Comparison of ENCODE assay signal across 9 cellular contexts in genomic region chr6:52306972-52307849, GRCh38. TPM values are rescaled to one million over a fixed set of nuclear protein-coding genes. Genes with fewer than 3 reads are reported as not detected.
DNase-seq lines count a peak whose midpoint lies in the region; ATAC-seq and TF ChIP-seq lines count a peak whose summit lies in the region.
"Had no signal": no experiment of that assay in that cellular context is flagged by ENCODE, and none has a peak within 500 bp of the region (broad histone marks: within the 10 kb centered on the region; RNA-seq: fewer than 3 reads in every experiment).

No MANE protein-coding gene starts in this region.

- no peak for TF ChIP-seq POLR2A in heart left ventricle (IDR thresholded peaks at IDR 0.05)

- H3K27me3 Mint-ChIP-seq in activated CD8-positive, alpha-beta T cell treated with anti-CD3 and anti-CD28 coated beads for 36 hours, result no peaks in the 10 kb centered on the region

- 66 to 74% (median 68%) methylated on average over 32 of the region's 32 CpGs for WGBS in heart left ventricle, 4 donors

- no peak for TF ChIP-seq CTCF in left ventricle myocardium inferior (IDR thresholded peaks at IDR 0.05; ENCODE audit: borderline replicate concordance)
- TF ChIP-seq CTCF in heart left ventricle (IDR thresholded peaks at IDR 0.05), result no peak
- no peak for TF ChIP-seq CTCF in activated CD8-positive, alpha-beta T cell treated with anti-CD3 and anti-CD28 coated beads for 36 hours (IDR thresholded peaks at IDR 0.05)

- CTCF ChIA-PET in activated CD8-positive, alpha-beta T cell treated with anti-CD3 and anti-CD28 coated beads for 36 hours (lab: Charles Lee), result interaction anchor here (0.7 to 7.1 kb wide), 8 partner anchors 11 to 100 kb away, joined by 3 to 51 read pairs (median 4); partner anchors contain the start of genes MCM3 and PAQR8

- H3K9me3 ChIP-seq in left ventricle myocardium inferior (replicated peaks) (no peaks in the 10 kb centered on the region), heart left ventricle (no peaks in the 10 kb centered on the region)

- no peak overlapping the region for H3K27ac ChIP-seq in left ventricle myocardium inferior (replicated peaks)
- peak overlapping the region in 1 of 12 donors; percentile 90 for H3K27ac ChIP-seq in heart left ventricle

- intact Hi-C loops in left ventricle myocardium inferior (cut with micrococcal nuclease), result no loop called here
- intact Hi-C loops in heart left ventricle (cut with DNase I), result no loop called here
- intact Hi-C loops in activated CD8-positive, alpha-beta T cell treated with anti-CD3 and anti-CD28 coated beads for 36 hours (cut with micrococcal nuclease), result loop anchor here (5.0 kb wide), 1 partner anchor 45 kb away; no protein-coding TSS in a partner anchor
- intact Hi-C loops in left colon (cut with DNase I, micrococcal nuclease), result no loop called here

- H3K36me3 Mint-ChIP-seq in activated CD8-positive, alpha-beta T cell treated with anti-CD3 and anti-CD28 coated beads for 36 hours (ENCODE audit: low read depth), result no peaks in the 10 kb centered on the region

- H3K36me3 ChIP-seq in left ventricle myocardium inferior (no peaks in the 10 kb centered on the region), heart left ventricle (no peaks in the 10 kb centered on the region)

- peak overlapping the region; percentile 52 for H3K4me3 Mint-ChIP-seq in activated CD8-positive, alpha-beta T cell treated with anti-CD3 and anti-CD28 coated beads for 36 hours

- H3K4me1 ChIP-seq in left ventricle myocardium inferior (peaks cover 15% of the 10 kb centered on the region), heart left ventricle (peaks cover 0 to 60% (median 15%) of the 10 kb centered on the region in 12 donors)

- POLR2A ChIA-PET in activated CD8-positive, alpha-beta T cell treated with anti-CD3 and anti-CD28 coated beads for 36 hours (lab: Charles Lee), result interaction anchor here (0.5 to 1.4 kb wide), 4 partner anchors 16 to 83 kb away, joined by 3 to 4 read pairs (median 4); partner anchors contain the start of gene PAQR8

- ATAC-seq in heart left ventricle (no peak), left colon (peak; percentile 26), HG03457 (IDR thresholded peaks at IDR 0.05; ENCODE audit: unreplicated experiment) (no peak)
- peak; percentile 2 for ATAC-seq in activated CD8-positive, alpha-beta T cell treated with anti-CD3 and anti-CD28 coated beads for 36 hours

- H3K4me3 ChIP-seq in left ventricle myocardium inferior (no peak overlapping the region), heart left ventricle (no peak overlapping the region)

- H3K27me3 ChIP-seq in left ventricle myocardium inferior (ENCODE audit: low read depth), result no peaks in the 10 kb centered on the region
- H3K27me3 ChIP-seq in heart left ventricle, result no peaks in the 10 kb centered on the region

- DNase-seq in left ventricle myocardium inferior, result peak; percentile 19
- DNase-seq in heart left ventricle, result no peak
- no peak for DNase-seq in activated CD8-positive, alpha-beta T cell treated with anti-CD3 and anti-CD28 coated beads for 36 hours
- no peak for DNase-seq in left colon
- DNase-seq in ureter (ENCODE audit: low spot score), result peak; percentile 80
- no peak for DNase-seq in DMS53 (lab: John Stamatoyannopoulos, UW)
- DNase-seq in DMS 273 treated with DMSO at 0.1 percent for 48 hours (lab: John Stamatoyannopoulos, UW), result no peak
- DNase-seq: NCI-H2171 had no signal

- peak overlapping the region; percentile 88 for H3K27ac Mint-ChIP-seq in activated CD8-positive, alpha-beta T cell treated with anti-CD3 and anti-CD28 coated beads for 36 hours

- H3K4me1 Mint-ChIP-seq in activated CD8-positive, alpha-beta T cell treated with anti-CD3 and anti-CD28 coated beads for 36 hours (ENCODE audit: low read depth), result peaks cover 62% of the 10 kb centered on the region

- no peaks in the 10 kb centered on the region for H3K9me3 Mint-ChIP-seq in activated CD8-positive, alpha-beta T cell treated with anti-CD3 and anti-CD28 coated beads for 36 hours

RNA-seq across cellular contexts. Expression of gene MCM3, which starts 22.7 kb away (rescaled TPM):
- total RNA-seq in left ventricle myocardium inferior (20.1 TPM), heart left ventricle (10 to 100 TPM; 18.5 to 36.5 (median 25.0) TPM), left colon (10 to 100 TPM; 22.5 to 33.2 TPM), ureter (59.4 TPM)
- polyA plus RNA-seq in heart left ventricle, result 10 to 100 TPM; 10.6 to 39.0 TPM
- 100 to 1,000 TPM; 291 to 293 TPM for total RNA-seq in activated CD8-positive, alpha-beta T cell treated with anti-CD3 and anti-CD28 coated beads for 36 hours

RNA-seq across cellular contexts. Expression of gene PAQR8, which starts 54.7 kb away (rescaled TPM):
- total RNA-seq in left ventricle myocardium inferior (2.0 TPM), heart left ventricle (1 to 10 TPM; 1.8 to 7.5 (median 3.6) TPM), left colon (100 to 1,000 TPM; 152 to 158 TPM), ureter (20.5 TPM)
- polyA plus RNA-seq in heart left ventricle, result 1 to 10 TPM; 1.3 to 3.7 TPM
- 10 to 100 TPM; 12.9 to 13.7 TPM for total RNA-seq in activated CD8-positive, alpha-beta T cell treated with anti-CD3 and anti-CD28 coated beads for 36 hours

Comparison
In these comparisons a context has a peak if more than half of its experiments do, and no peak if none do; other contexts are left out.
1. DNase-seq: peak in left ventricle myocardium inferior (single experiment) and ureter (single experiment); none in heart left ventricle (0 of 5), activated CD8-positive, alpha-beta T cell treated with anti-CD3 and anti-CD28 coated beads for 36 hours (single experiment), left colon (0 of 2), DMS53 (single experiment) and DMS 273 treated with DMSO at 0.1 percent for 48 hours (single experiment).
2. ATAC-seq: peak in activated CD8-positive, alpha-beta T cell treated with anti-CD3 and anti-CD28 coated beads for 36 hours (single experiment) and left colon (single experiment); none in heart left ventricle (0 of 4) and HG03457 (single experiment).